In genomic region chr18:78376036-78376435, GRCh38 we compare ENCODE assay signal across 19 cellular contexts.
DNase-seq lines count a peak whose midpoint lies in the region.
"Had no signal": no experiment of that assay in that cellular context is flagged by ENCODE, and none has a peak within 500 bp of the region (broad histone marks: within the 10 kb centered on the region; RNA-seq: fewer than 3 reads in every experiment).

No MANE protein-coding gene starts in this region.

- H4K91ac ChIP-seq in neuronal stem cell (ENCODE audit: low read depth, low read length, poor library complexity), result no peak overlapping the region

- no peak overlapping the region for H2AK5ac ChIP-seq in neuronal stem cell (ENCODE audit: low read depth, low read length)

- H3K23ac ChIP-seq in neuronal stem cell (ENCODE audit: low read depth, low read length, poor library complexity), result no peak overlapping the region

- H2BK5ac ChIP-seq in neuronal stem cell (ENCODE audit: low read length), result no peak overlapping the region

- H3K4me2 ChIP-seq in neuronal stem cell (ENCODE audit: insufficient read depth, low read length, poor library complexity, severe bottlenecking), result no peak overlapping the region

- H3K4me1 ChIP-seq in neuronal stem cell (ENCODE audit: control insufficient read depth in 2 of 2, insufficient read depth in 1 of 2, low read depth in 1 of 2, low read length in 2 of 2), result peaks cover 0 to 6% of the 10 kb centered on the region in 2 donors
- H3K4me1 ChIP-seq: Peyer's patch, SJCRH30 had no signal

- no CpG with 5 or more reads among the region's 9 CpGs for WGBS in neuronal stem cell (ENCODE audit: extremely low coverage in 2 of 2, insufficient read length in 2 of 2, insufficient replicate concordance in 1 of 2), 2 donors

- no peak overlapping the region for H2BK12ac ChIP-seq in neuronal stem cell (ENCODE audit: low read length)

- H3K14ac ChIP-seq in neuronal stem cell (ENCODE audit: low read length), result no peak overlapping the region

- H3K79me1 ChIP-seq in neuronal stem cell (ENCODE audit: low read depth, low read length), result no peaks in the 10 kb centered on the region

- H2AFZ ChIP-seq in neuronal stem cell (ENCODE audit: low read length), result no peak overlapping the region

- no peak overlapping the region for H3K18ac ChIP-seq in neuronal stem cell (ENCODE audit: low read length)

- H2BK120ac ChIP-seq in neuronal stem cell (ENCODE audit: low read depth, low read length), result no peak overlapping the region

- H3K36me3 ChIP-seq in neuronal stem cell (replicated peaks in 1 of 2; ENCODE audit: control insufficient read depth in 2 of 2, insufficient read depth in 2 of 2, low read length in 2 of 2), result no peaks in the 10 kb centered on the region
- H3K36me3 ChIP-seq: Peyer's patch, SJCRH30 had no signal

- H3K27ac ChIP-seq in neuronal stem cell (replicated peaks; ENCODE audit: low read length), result no peak overlapping the region
- H3K27ac ChIP-seq: Peyer's patch, SJCRH30 had no signal

- H3K4me3 ChIP-seq in neuronal stem cell (ENCODE audit: low read length in 2 of 2), result no peak overlapping the region
- H3K4me3 ChIP-seq: GM12878, Peyer's patch, SJCRH30 had no signal

- DNase-seq in NCI-H146 (lab: John Stamatoyannopoulos, UW), result peak; percentile 33
- no peak for DNase-seq in NCI-H146 treated with DMSO at 0.1 percent for 48 hours (lab: John Stamatoyannopoulos, UW; ENCODE audit: unreplicated experiment)
- peak; percentile 37 for DNase-seq in NCI-H69 (lab: John Stamatoyannopoulos, UW)
- DNase-seq in iPS-NIHi11 (ENCODE audit: low spot score), result peak; percentile 74
- DNase-seq in neuronal stem cell (ENCODE audit: low spot score), result peak; percentile 32
- DNase-seq in NCI-H2171 (lab: John Stamatoyannopoulos, UW), result no peak
- DNase-seq in activated T-cell treated with anti-CD3 and anti-CD28 coated beads, Interleukin-2, amount 50 U/mL, for 48 hours, result no peak
- DNase-seq: DND-41, HFFc6, KBM-7, MM.1S, NCI-H1048, NCI-H1694 treated with DMSO at 0.1 percent for 48 hours, NCI-H2081 treated with DMSO at 0.1 percent for 48 hours, NCI-H2227 treated with DMSO at 0.1 percent for 48 hours, NCI-H510A, Peyer's patch had no signal

- H4K8ac ChIP-seq in neuronal stem cell (ENCODE audit: low read depth, low read length), result no peak overlapping the region

- H2BK15ac ChIP-seq in neuronal stem cell (ENCODE audit: low read length), result no peak overlapping the region

- H3K9me3 ChIP-seq in neuronal stem cell (replicated peaks in 1 of 2; ENCODE audit: control insufficient read depth in 2 of 2, insufficient read depth in 1 of 2, low read depth in 1 of 2, low read length in 2 of 2), result peaks cover 0 to 2% of the 10 kb centered on the region in 2 donors
- H3K9me3 ChIP-seq: Peyer's patch, SJCRH30 had no signal

- no peak overlapping the region for H3K9ac ChIP-seq in neuronal stem cell (ENCODE audit: low read depth, low read length, poor library complexity)

- H3K27me3 ChIP-seq in neuronal stem cell (ENCODE audit: control insufficient read depth in 3 of 3, insufficient read depth in 3 of 3, low read depth in 1 of 3, low read length in 3 of 3), result peaks cover 0 to 5% (median 0%) of the 10 kb centered on the region in 3 experiments
- H3K27me3 ChIP-seq: Peyer's patch, SJCRH30 had no signal

- H3K4ac ChIP-seq in neuronal stem cell (ENCODE audit: low read length), result no peak overlapping the region

Comparison
In these comparisons a context has a peak if more than half of its experiments do, and no peak if none do; other contexts are left out.
1. DNase-seq: peak in NCI-H146 (single experiment), NCI-H69 (single experiment), iPS-NIHi11 (single experiment) and neuronal stem cell (single experiment); none in NCI-H146 treated with DMSO at 0.1 percent for 48 hours (single experiment), NCI-H2171 (single experiment) and activated T-cell treated with anti-CD3 and anti-CD28 coated beads, Interleukin-2, amount 50 U/mL, for 48 hours (0 of 2).